9 cellular contexts compared by ENCODE assay signal in genomic region chr16:55257971-55258613, GRCh38.
DNase-seq lines count a peak whose midpoint lies in the region; ATAC-seq and TF ChIP-seq lines count a peak whose summit lies in the region.
"Had no signal": no experiment of that assay in that cellular context is flagged by ENCODE, and none has a peak within 500 bp of the region (broad histone marks: within the 10 kb centered on the region; RNA-seq: fewer than 3 reads in every experiment).

No MANE protein-coding gene starts in this region.

- no peak overlapping the region for H3K27ac Mint-ChIP-seq in activated CD4-positive, alpha-beta memory T cell treated with anti-CD3 and anti-CD28 coated beads, Interleukin-2, amount 10 ng/mL, durations not matched to agents 7 days and 5 days

- no peak overlapping the region for H3K23ac ChIP-seq in trophoblast cell (ENCODE audit: low read length)

- H3K79me1 ChIP-seq in trophoblast cell (ENCODE audit: low read length): no peaks in the 10 kb centered on the region

- in situ Hi-C loops in KBM-7 (cut with MboI; ENCODE audit: low pct_unique_long_range_greater_than_20kb, low sequenced_read_pairs): no loop called here

- H3K4me1 Mint-ChIP-seq in activated CD4-positive, alpha-beta memory T cell treated with anti-CD3 and anti-CD28 coated beads, Interleukin-2, amount 10 ng/mL, durations not matched to agents 7 days and 5 days: no peaks in the 10 kb centered on the region

- H3K27me3 Mint-ChIP-seq in activated CD4-positive, alpha-beta memory T cell treated with anti-CD3 and anti-CD28 coated beads, Interleukin-2, amount 10 ng/mL, durations not matched to agents 7 days and 5 days: no peaks in the 10 kb centered on the region

- no peak overlapping the region for H3K14ac ChIP-seq in trophoblast cell (ENCODE audit: low read length)

- H2BK5ac ChIP-seq in trophoblast cell (ENCODE audit: low read depth, low read length, poor library complexity): no peak overlapping the region

- no peak overlapping the region for H3K18ac ChIP-seq in trophoblast cell (ENCODE audit: low read length)

- H3K4me3 Mint-ChIP-seq in activated CD4-positive, alpha-beta memory T cell treated with anti-CD3 and anti-CD28 coated beads, Interleukin-2, amount 10 ng/mL, durations not matched to agents 7 days and 5 days: no peak overlapping the region

- H3K4me1 ChIP-seq in fibroblast of lung (ENCODE audit: control insufficient read depth, extremely low read depth, insufficient read depth, low read length) (no peaks in the 10 kb centered on the region), trophoblast cell (ENCODE audit: control insufficient read depth in 1 of 2, insufficient read depth in 2 of 2, low read length in 2 of 2) (no peaks in the 10 kb centered on the region)
- H3K4me1 ChIP-seq: SJSA1 had no signal

- CTCF ChIA-PET in activated CD4-positive, alpha-beta memory T cell treated with anti-CD3 and anti-CD28 coated beads, Interleukin-2, amount 10 ng/mL, durations not matched to agents 7 days and 5 days (lab: Charles Lee): interaction anchor here (1.5 to 1.6 kb wide), 2 partner anchors 9 to 1709 kb away, joined by 3 to 4 read pairs; no protein-coding TSS in a partner anchor

- DNase-seq in D341Med (ENCODE audit: low spot score) (peak; percentile 34), KBM-7 (peak; percentile 79), fibroblast of lung (ENCODE audit: low read depth in 2 of 2) (peak; percentile 21 to 27), trophoblast cell (peak; percentile 36 to 60), NCI-H2107 treated with DMSO at 0.1 percent for 48 hours (lab: John Stamatoyannopoulos, UW; ENCODE audit: unreplicated experiment) (no peak), DMS153 (lab: John Stamatoyannopoulos, UW) (no peak)
- DNase-seq in activated CD4-positive, alpha-beta memory T cell treated with anti-CD3 and anti-CD28 coated beads, Interleukin-2, amount 10 ng/mL, durations not matched to agents 7 days and 5 days: peak; percentile 49

- H4K20me1 ChIP-seq in fibroblast of lung (ENCODE audit: control insufficient read depth, extremely low read depth, insufficient read depth, low read length): no peaks in the 10 kb centered on the region

- no peak overlapping the region for H3K27ac ChIP-seq in fibroblast of lung (ENCODE audit: insufficient read depth, low read length)
- H3K27ac ChIP-seq in trophoblast cell (ENCODE audit: low read depth, low read length): no peak overlapping the region
- H3K27ac ChIP-seq: SJSA1 had no signal

- no peaks in the 10 kb centered on the region for H3K9me3 ChIP-seq in fibroblast of lung (ENCODE audit: control insufficient read depth, insufficient read depth, low read depth, low read length)
- no peaks in the 10 kb centered on the region for H3K9me3 ChIP-seq in trophoblast cell (ENCODE audit: insufficient read depth, low read depth, low read length)
- H3K9me3 ChIP-seq: SJSA1 had no signal

- no peaks in the 10 kb centered on the region for H3K36me3 Mint-ChIP-seq in activated CD4-positive, alpha-beta memory T cell treated with anti-CD3 and anti-CD28 coated beads, Interleukin-2, amount 10 ng/mL, durations not matched to agents 7 days and 5 days (ENCODE audit: low read depth)

- H2AFZ ChIP-seq in fibroblast of lung (ENCODE audit: low read length): no peak overlapping the region
- no peak overlapping the region for H2AFZ ChIP-seq in trophoblast cell (ENCODE audit: insufficient read depth, low read length, poor library complexity)

- ATAC-seq in GM19438 (IDR thresholded peaks at IDR 0.05; ENCODE audit: low read depth, unreplicated experiment): peak; percentile 68

- no peak overlapping the region for H3K9ac ChIP-seq in fibroblast of lung (ENCODE audit: insufficient read depth, low read length)
- H3K9ac ChIP-seq in trophoblast cell (ENCODE audit: low read length): no peak overlapping the region

- no peak overlapping the region for H3K4me3 ChIP-seq in fibroblast of lung (replicated peaks in 1 of 4; ENCODE audit: control extremely low read depth in 1 of 4, insufficient read depth in 1 of 4, low read depth in 3 of 4, low read length in 4 of 4)
- no peak overlapping the region for H3K4me3 ChIP-seq in trophoblast cell (ENCODE audit: low read depth, low read length)
- H3K4me3 ChIP-seq: SJSA1 had no signal

- H2AK5ac ChIP-seq in trophoblast cell (ENCODE audit: low read length): no peak overlapping the region

- POLR2A ChIA-PET in activated CD4-positive, alpha-beta memory T cell treated with anti-CD3 and anti-CD28 coated beads, Interleukin-2, amount 10 ng/mL, durations not matched to agents 7 days and 5 days (lab: Charles Lee): no interaction called here

- H3K79me2 ChIP-seq in fibroblast of lung (ENCODE audit: control insufficient read depth, insufficient read depth, low read length) (no peaks in the 10 kb centered on the region), trophoblast cell (ENCODE audit: control insufficient read depth, insufficient read depth, low read length, poor library complexity) (no peaks in the 10 kb centered on the region)

- WGBS in trophoblast cell (ENCODE audit: extremely low coverage, insufficient coverage, insufficient read length): no CpG with 5 or more reads among the region's 9 CpGs

- no peak overlapping the region for H4K91ac ChIP-seq in trophoblast cell (ENCODE audit: low read depth, low read length)

- no peak overlapping the region for H2BK12ac ChIP-seq in trophoblast cell (ENCODE audit: low read length)

- H3K27me3 ChIP-seq in fibroblast of lung (ENCODE audit: control insufficient read depth, insufficient read depth, low read length): no peaks in the 10 kb centered on the region
- H3K27me3 ChIP-seq in trophoblast cell (ENCODE audit: insufficient read depth, low read length): no peaks in the 10 kb centered on the region

- no peaks in the 10 kb centered on the region for H3K36me3 ChIP-seq in fibroblast of lung (ENCODE audit: control insufficient read depth, insufficient read depth, low read length)
- H3K36me3 ChIP-seq in trophoblast cell (ENCODE audit: control insufficient read depth in 1 of 2, insufficient read depth in 2 of 2, low read length in 2 of 2): no peaks in the 10 kb centered on the region
- H3K36me3 ChIP-seq: SJSA1 had no signal

- no peak overlapping the region for H4K12ac ChIP-seq in trophoblast cell (ENCODE audit: low read depth, low read length)

- H3K9me3 Mint-ChIP-seq in activated CD4-positive, alpha-beta memory T cell treated with anti-CD3 and anti-CD28 coated beads, Interleukin-2, amount 10 ng/mL, durations not matched to agents 7 days and 5 days: no peaks in the 10 kb centered on the region

- H3K4ac ChIP-seq in trophoblast cell (ENCODE audit: low read depth, low read length): no peak overlapping the region

- H4K8ac ChIP-seq in trophoblast cell (ENCODE audit: low read depth, low read length): no peak overlapping the region

- H2BK120ac ChIP-seq in trophoblast cell (ENCODE audit: insufficient read depth, low read length, poor library complexity): no peak overlapping the region

- H3K4me2 ChIP-seq in fibroblast of lung (ENCODE audit: extremely low read depth, insufficient read depth, low read length): no peak overlapping the region
- H3K4me2 ChIP-seq in trophoblast cell (ENCODE audit: low read length): no peak overlapping the region

- TF ChIP-seq CTCF in fibroblast of lung (conservative IDR thresholded peaks at IDR 0.05 in 1 of 2, IDR thresholded peaks at IDR 0.05 in 1 of 2; ENCODE audit: low read depth in 1 of 2, low read length in 2 of 2): peak; percentile 28 to 49

Comparison
In these comparisons a context has a peak if more than half of its experiments do, and no peak if none do; other contexts are left out.
1. DNase-seq: peak in D341Med (single experiment), KBM-7 (single experiment), activated CD4-positive, alpha-beta memory T cell treated with anti-CD3 and anti-CD28 coated beads, Interleukin-2, amount 10 ng/mL, durations not matched to agents 7 days and 5 days (single experiment), fibroblast of lung (2 of 2) and trophoblast cell (2 of 2); none in NCI-H2107 treated with DMSO at 0.1 percent for 48 hours (single experiment) and DMS153 (single experiment).